1 cellular context compared by ENCODE assay signal in genomic region chr12:119148049-119148448, GRCh38.
TF ChIP-seq lines count a peak whose summit lies in the region.

No MANE protein-coding gene starts in this region.

TF ChIP-seq in WTC11, 78 proteins besides CTCF, POLR2A, EP300 and RAD21 (continued from another document):
- TF ChIP-seq, protein P1, sequence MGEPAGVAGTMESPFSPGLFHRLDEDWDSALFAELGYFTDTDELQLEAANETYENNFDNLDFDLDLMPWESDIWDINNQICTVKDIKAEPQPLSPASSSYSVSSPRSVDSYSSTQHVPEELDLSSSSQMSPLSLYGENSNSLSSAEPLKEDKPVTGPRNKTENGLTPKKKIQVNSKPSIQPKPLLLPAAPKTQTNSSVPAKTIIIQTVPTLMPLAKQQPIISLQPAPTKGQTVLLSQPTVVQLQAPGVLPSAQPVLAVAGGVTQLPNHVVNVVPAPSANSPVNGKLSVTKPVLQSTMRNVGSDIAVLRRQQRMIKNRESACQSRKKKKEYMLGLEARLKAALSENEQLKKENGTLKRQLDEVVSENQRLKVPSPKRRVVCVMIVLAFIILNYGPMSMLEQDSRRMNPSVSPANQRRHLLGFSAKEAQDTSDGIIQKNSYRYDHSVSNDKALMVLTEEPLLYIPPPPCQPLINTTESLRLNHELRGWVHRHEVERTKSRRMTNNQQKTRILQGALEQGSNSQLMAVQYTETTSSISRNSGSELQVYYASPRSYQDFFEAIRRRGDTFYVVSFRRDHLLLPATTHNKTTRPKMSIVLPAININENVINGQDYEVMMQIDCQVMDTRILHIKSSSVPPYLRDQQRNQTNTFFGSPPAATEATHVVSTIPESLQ (CRISPR knock-in tag; IDR thresholded peaks at IDR 0.05), result no peak
- no peak for TF ChIP-seq ZNF263 (CRISPR knock-in tag; IDR thresholded peaks at IDR 0.05; ENCODE audit: low read depth)
- no peak for TF ChIP-seq MXD4 (CRISPR knock-in tag; IDR thresholded peaks at IDR 0.05; ENCODE audit: borderline replicate concordance)
- no peak for TF ChIP-seq CBFB (CRISPR knock-in tag; IDR thresholded peaks at IDR 0.05; ENCODE audit: low read depth)
